19 cellular contexts compared by ENCODE assay signal in the genomic region with DNA sequence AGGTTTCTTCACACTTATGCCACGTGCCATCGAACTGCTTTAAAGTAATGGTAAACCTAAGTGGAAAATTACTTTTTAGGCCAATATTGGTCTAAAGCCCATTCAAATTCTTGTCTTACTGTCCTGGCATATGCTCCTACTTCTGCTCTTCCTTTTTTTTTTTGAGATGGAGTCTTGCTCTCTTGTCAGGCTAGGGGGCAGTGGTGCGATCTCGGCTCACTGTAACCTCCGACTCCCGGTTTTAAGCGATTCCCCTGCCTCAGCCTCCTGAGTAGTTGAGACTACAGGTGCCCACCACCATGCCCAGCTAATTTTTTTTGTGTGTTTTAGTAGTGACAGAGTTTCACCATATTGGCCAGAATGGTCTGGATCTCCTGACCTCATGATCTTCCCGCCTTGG.
DNase-seq lines count a peak whose midpoint lies in the region; ATAC-seq, FAIRE-seq and TF ChIP-seq lines count a peak whose summit lies in the region.
"Had no signal": no experiment of that assay in that cellular context is flagged by ENCODE, and none has a peak within 500 bp of the region (broad histone marks: within the 10 kb centered on the region; RNA-seq: fewer than 3 reads in every experiment).

No MANE protein-coding gene starts in this region.

- no peak for TF ChIP-seq POLR2A in thyroid gland (IDR thresholded peaks at IDR 0.05)

- no peak overlapping the region for H3K4me2 ChIP-seq in OCI-LY7 (ENCODE audit: low read length)

- peaks cover 6% of the 10 kb centered on the region for H3K4me1 ChIP-seq in left ventricle myocardium inferior
- H3K4me1 ChIP-seq in OCI-LY7 (ENCODE audit: insufficient read depth, low read length, poor library complexity, severe bottlenecking), result no peaks in the 10 kb centered on the region
- no peaks in the 10 kb centered on the region for H3K4me1 ChIP-seq in thyroid gland
- H3K4me1 ChIP-seq: Caco-2, vagina had no signal

- no peak overlapping the region for H2AFZ ChIP-seq in OCI-LY7 (ENCODE audit: low read length)

- intact Hi-C loops in left ventricle myocardium inferior (cut with micrococcal nuclease) (loop anchor here (10.0 kb wide), 1 partner anchor 373 kb away; no protein-coding TSS in a partner anchor), Right ventricle myocardium inferior (cut with DNase I) (loop anchor here (10.0 kb wide), 2 partner anchors 53 to 193 kb away; no protein-coding TSS in a partner anchor), OCI-LY7 (cut with micrococcal nuclease; ENCODE audit: unreplicated experiment) (loop anchor here (2.0 kb wide), 1 partner anchor 379 kb away; no protein-coding TSS in a partner anchor), thyroid gland (cut with DNase I) (loop anchor here (5.0 kb wide), 1 partner anchor 381 kb away; no protein-coding TSS in a partner anchor)

- H3K9me3 Mint-ChIP-seq in endothelial cell (ENCODE audit: unreplicated experiment), result no peaks in the 10 kb centered on the region
- H3K9me3 Mint-ChIP-seq: activated naive CD4-positive, alpha-beta T cell treated with anti-CD3 and anti-CD28 coated beads, Interleukin-2, amount 10 ng/mL, durations not matched to agents 7 days and 5 days; nephron; stimulated activated memory B cell treated with anti-CD40 and anti-IgM and Interleukin-4, amounts not matched to agents 10 μg/mL and 1 μg/mL and 100 μg/mL, for 72 hours had no signal

- H3K27ac ChIP-seq in left ventricle myocardium inferior (replicated peaks) (peak overlapping the region; percentile 45), OCI-LY7 (ENCODE audit: low read depth, low read length, poor library complexity, severe bottlenecking) (no peak overlapping the region), thyroid gland (no peak overlapping the region)
- H3K27ac ChIP-seq: brain microvascular endothelial cell, vagina had no signal

- no TSS peak for BruUV-seq in OCI-LY7 (replicated peaks; lab: Mats Ljungman, UMichigan)

- no peak for ATAC-seq in Right ventricle myocardium inferior
- ATAC-seq: stimulated activated memory B cell treated with anti-CD40 and anti-IgM and Interleukin-4, amounts not matched to agents 10 μg/mL and 1 μg/mL and 100 μg/mL, for 72 hours had no signal

- WGBS in thyroid gland, 2 donors, result 88 to 92% methylated on average over 8 of the region's 8 CpGs

- H3K36me3 Mint-ChIP-seq in endothelial cell (ENCODE audit: low read depth, unreplicated experiment), result no peaks in the 10 kb centered on the region
- H3K36me3 Mint-ChIP-seq: activated naive CD4-positive, alpha-beta T cell treated with anti-CD3 and anti-CD28 coated beads, Interleukin-2, amount 10 ng/mL, durations not matched to agents 7 days and 5 days; stimulated activated memory B cell treated with anti-CD40 and anti-IgM and Interleukin-4, amounts not matched to agents 10 μg/mL and 1 μg/mL and 100 μg/mL, for 72 hours had no signal

- H3K27ac Mint-ChIP-seq in endothelial cell (ENCODE audit: unreplicated experiment), result no peak overlapping the region
- H3K27ac Mint-ChIP-seq: activated naive CD4-positive, alpha-beta T cell treated with anti-CD3 and anti-CD28 coated beads, Interleukin-2, amount 10 ng/mL, durations not matched to agents 7 days and 5 days; nephron; stimulated activated memory B cell treated with anti-CD40 and anti-IgM and Interleukin-4, amounts not matched to agents 10 μg/mL and 1 μg/mL and 100 μg/mL, for 72 hours had no signal

- no peaks in the 10 kb centered on the region for H4K20me1 ChIP-seq in OCI-LY7 (ENCODE audit: insufficient read depth, low read length)

- H3K9me3 ChIP-seq in left ventricle myocardium inferior (replicated peaks) (no peaks in the 10 kb centered on the region), OCI-LY7 (ENCODE audit: low read length) (no peaks in the 10 kb centered on the region), thyroid gland (no peaks in the 10 kb centered on the region)
- H3K9me3 ChIP-seq: Caco-2, vagina had no signal

- no peaks in the 10 kb centered on the region for H3K27me3 Mint-ChIP-seq in endothelial cell (ENCODE audit: unreplicated experiment)
- H3K27me3 Mint-ChIP-seq: activated naive CD4-positive, alpha-beta T cell treated with anti-CD3 and anti-CD28 coated beads, Interleukin-2, amount 10 ng/mL, durations not matched to agents 7 days and 5 days; stimulated activated memory B cell treated with anti-CD40 and anti-IgM and Interleukin-4, amounts not matched to agents 10 μg/mL and 1 μg/mL and 100 μg/mL, for 72 hours had no signal

- H3K27me3 ChIP-seq in left ventricle myocardium inferior (ENCODE audit: low read depth), result no peaks in the 10 kb centered on the region
- H3K27me3 ChIP-seq in thyroid gland, result no peaks in the 10 kb centered on the region
- H3K27me3 ChIP-seq: brain microvascular endothelial cell, vagina had no signal

- TF ChIP-seq CTCF in left ventricle myocardium inferior (IDR thresholded peaks at IDR 0.05; ENCODE audit: borderline replicate concordance) (peak; percentile 24), OCI-LY7 (conservative IDR thresholded peaks at IDR 0.05; ENCODE audit: low read length) (peak; percentile 28; the same call in 1 of the 2 replicates), endothelial cell (IDR thresholded peaks at IDR 0.05; ENCODE audit: unreplicated experiment) (no peak), thyroid gland (IDR thresholded peaks at IDR 0.05) (no peak)

- no peak for FAIRE-seq in urothelium cell line (lab: Jason Lieb, UNC)

- no peaks in the 10 kb centered on the region for H3K36me3 ChIP-seq in left ventricle myocardium inferior
- H3K36me3 ChIP-seq in OCI-LY7 (ENCODE audit: insufficient read depth, low read length), result no peaks in the 10 kb centered on the region
- H3K36me3 ChIP-seq in thyroid gland, result no peaks in the 10 kb centered on the region
- H3K36me3 ChIP-seq: brain microvascular endothelial cell, vagina had no signal

- H3K4me3 ChIP-seq in left ventricle myocardium inferior (no peak overlapping the region), OCI-LY7 (ENCODE audit: low read depth, low read length, poor library complexity, severe bottlenecking) (no peak overlapping the region), thyroid gland (replicated peaks in 1 of 3) (no peak overlapping the region)
- H3K4me3 ChIP-seq: vagina had no signal

- H3K4me1 Mint-ChIP-seq in endothelial cell (ENCODE audit: unreplicated experiment), result no peaks in the 10 kb centered on the region
- H3K4me1 Mint-ChIP-seq: activated naive CD4-positive, alpha-beta T cell treated with anti-CD3 and anti-CD28 coated beads, Interleukin-2, amount 10 ng/mL, durations not matched to agents 7 days and 5 days; nephron; stimulated activated memory B cell treated with anti-CD40 and anti-IgM and Interleukin-4, amounts not matched to agents 10 μg/mL and 1 μg/mL and 100 μg/mL, for 72 hours had no signal

- H3K9me2 ChIP-seq in OCI-LY7 (ENCODE audit: insufficient read depth, low read length), result no peaks in the 10 kb centered on the region

- no peaks in the 10 kb centered on the region for H3K79me2 ChIP-seq in OCI-LY7 (ENCODE audit: insufficient read depth, low read depth, low read length)

- CTCF ChIA-PET in OCI-LY7 (lab: Charles Lee; ENCODE audit: unreplicated experiment), result interaction anchor here (0.9 kb wide), 1 partner anchor 18 kb away, joined by 3 read pairs; no protein-coding TSS in a partner anchor

- POLR2A ChIA-PET in OCI-LY7 (lab: Charles Lee), result no interaction called here

- DNase-seq in left ventricle myocardium inferior (no peak), Right ventricle myocardium inferior (ENCODE audit: missing footprints) (no peak), OCI-LY7 (ENCODE audit: low spot score) (no peak), endothelial cell (ENCODE audit: low spot score) (peak; percentile 6), urothelium cell line (ENCODE audit: low spot score) (peak; percentile 22), NCI-H2196 treated with DMSO at 0.1 percent for 48 hours (lab: John Stamatoyannopoulos, UW; ENCODE audit: unreplicated experiment) (no peak), DMS 273 treated with DMSO at 0.1 percent for 48 hours (lab: John Stamatoyannopoulos, UW) (no peak), thyroid gland (no peak)
- DNase-seq: activated CD4-positive, alpha-beta T cell treated with anti-CD3 and anti-CD28 coated beads for 1 hour; activated naive CD4-positive, alpha-beta T cell treated with anti-CD3 and anti-CD28 coated beads, Interleukin-2, amount 10 ng/mL, durations not matched to agents 7 days and 5 days; brain microvascular endothelial cell; HCEC 1CT; NCI-H2029 treated with DMSO at 0.1 percent for 48 hours; NCI-H774; stimulated activated CD4-positive, alpha-beta T cell treated with anti-CD3 and anti-CD28 coated beads, Interleukin-4, amount 100 ng/mL, for 24 hours had no signal

- no peak overlapping the region for H3K4me3 Mint-ChIP-seq in endothelial cell (ENCODE audit: unreplicated experiment)
- H3K4me3 Mint-ChIP-seq: activated naive CD4-positive, alpha-beta T cell treated with anti-CD3 and anti-CD28 coated beads, Interleukin-2, amount 10 ng/mL, durations not matched to agents 7 days and 5 days; nephron; stimulated activated memory B cell treated with anti-CD40 and anti-IgM and Interleukin-4, amounts not matched to agents 10 μg/mL and 1 μg/mL and 100 μg/mL, for 72 hours had no signal

Comparison
In these comparisons a context has a peak if more than half of its experiments do, and no peak if none do; other contexts are left out.
1. DNase-seq: peak in endothelial cell (single experiment) and urothelium cell line (single experiment); none in left ventricle myocardium inferior (single experiment), Right ventricle myocardium inferior (single experiment), OCI-LY7 (single experiment), NCI-H2196 treated with DMSO at 0.1 percent for 48 hours (single experiment), DMS 273 treated with DMSO at 0.1 percent for 48 hours (single experiment) and thyroid gland (0 of 2).
2. CTCF ChIP-seq: peak in left ventricle myocardium inferior (single experiment) and OCI-LY7 (single experiment); none in endothelial cell (single experiment) and thyroid gland (0 of 6).